In genomic region chr11:122882809-122883681, GRCh38 we compare ENCODE assay signal across 8 cellular contexts. TPM values are rescaled to one million over a fixed set of nuclear protein-coding genes. Genes with fewer than 3 reads are reported as not detected.
DNase-seq lines count a peak whose midpoint lies in the region; ATAC-seq and TF ChIP-seq lines count a peak whose summit lies in the region.

No MANE protein-coding gene starts in this region.

- intact Hi-C loops in ascending aorta (cut with DNase I), result loop anchor here (5.0 kb wide), 1 partner anchor 179 kb away; the partner anchor contains the start of gene HSPA8

- no peak for TF ChIP-seq CTCF in GM06990 (IDR thresholded peaks at IDR 0.05; ENCODE audit: insufficient read depth, low read length, poor library complexity, severe bottlenecking)
- no peak for TF ChIP-seq CTCF in ascending aorta (IDR thresholded peaks at IDR 0.05)

- H2AFZ ChIP-seq in Karpas-422 (ENCODE audit: low read length), result no peak overlapping the region

- no peaks in the 10 kb centered on the region for H3K36me3 ChIP-seq in GM06990 (ENCODE audit: control insufficient read depth, insufficient read depth, low read length)
- no peaks in the 10 kb centered on the region for H3K36me3 ChIP-seq in ascending aorta
- H3K36me3 ChIP-seq in Karpas-422 (ENCODE audit: insufficient read depth, low read length), result no peaks in the 10 kb centered on the region

- no peaks in the 10 kb centered on the region for H3K9me3 ChIP-seq in ascending aorta
- H3K9me3 ChIP-seq in Karpas-422 (ENCODE audit: low read length), result no peaks in the 10 kb centered on the region

- H3K27ac ChIP-seq in ascending aorta (peak overlapping the region; percentile 84 to 92), Karpas-422 (ENCODE audit: low read length) (no peak overlapping the region)

- H3K4me3 ChIP-seq in GM06990 (replicated peaks; ENCODE audit: low read depth, low read length) (peak overlapping the region; percentile 70), ascending aorta (peak overlapping the region; percentile 73 to 86), Karpas-422 (ENCODE audit: low read length) (no peak overlapping the region)

- peak; percentile 64 for ATAC-seq in HG03520 (IDR thresholded peaks at IDR 0.05; ENCODE audit: unreplicated experiment)

- H4K20me1 ChIP-seq in Karpas-422 (ENCODE audit: insufficient read depth, low read depth, low read length), result no peaks in the 10 kb centered on the region

- DNase-seq in GM06990 (ENCODE audit: extremely low read depth, insufficient read length) (peak; percentile 74), T follicular helper cell (ENCODE audit: low read depth) (peak; percentile 30), ascending aorta (ENCODE audit: low spot score in 2 of 2) (peak in 1 of 2 donors; percentile 80), hepatic stellate cell (ENCODE audit: low spot score) (peak; percentile 35), retina (peak; percentile 83), Karpas-422 (no peak), NCI-H446 (lab: John Stamatoyannopoulos, UW) (no peak)

- no peaks in the 10 kb centered on the region for H3K27me3 ChIP-seq in GM06990 (replicated peaks; ENCODE audit: control insufficient read depth, insufficient read depth, low read length)
- no peaks in the 10 kb centered on the region for H3K27me3 ChIP-seq in ascending aorta
- H3K27me3 ChIP-seq in Karpas-422 (ENCODE audit: low read length), result no peaks in the 10 kb centered on the region

- H3K4me1 ChIP-seq in ascending aorta (peaks cover 0 to 4% of the 10 kb centered on the region in 2 donors), Karpas-422 (ENCODE audit: low read length) (no peaks in the 10 kb centered on the region)

- H3K9ac ChIP-seq in Karpas-422 (ENCODE audit: low read length), result no peak overlapping the region

- no peaks in the 10 kb centered on the region for H3K79me2 ChIP-seq in Karpas-422 (ENCODE audit: low read length)

- no peaks in the 10 kb centered on the region for H3K9me2 ChIP-seq in Karpas-422 (replicated peaks; ENCODE audit: insufficient read depth, low read length)

- no peak overlapping the region for H3K4me2 ChIP-seq in Karpas-422 (ENCODE audit: low read depth, low read length, poor library complexity, severe bottlenecking)

RNA-seq across cellular contexts. Expression of gene JHY, which starts 0.5 kb away (rescaled TPM):
- total RNA-seq in ascending aorta, result 1.3 TPM
- not detected in 2 replicates for total RNA-seq in Karpas-422 (2014; rRNA removed; shearing (Covaris generic); ENCODE audit: low replicate concordance)

RNA-seq across cellular contexts. Expression of gene CRTAM, which starts 44.7 kb away (rescaled TPM):
- total RNA-seq in ascending aorta, result not detected
- total RNA-seq in Karpas-422 (2014; rRNA removed; shearing (Covaris generic); ENCODE audit: low replicate concordance), result not detected in 2 replicates

Comparison
In these comparisons a context has a peak if more than half of its experiments do, and no peak if none do; other contexts are left out.
1. DNase-seq: peak in GM06990 (single experiment), T follicular helper cell (single experiment), hepatic stellate cell (single experiment) and retina (single experiment); none in Karpas-422 (single experiment) and NCI-H446 (0 of 2).